13 cellular contexts compared by ENCODE assay signal in genomic region chr12:6725350-6725749, GRCh38. TPM values are rescaled to one million over a fixed set of nuclear protein-coding genes. Genes with fewer than 3 reads are reported as not detected.
DNase-seq lines count a peak whose midpoint lies in the region; ATAC-seq and TF ChIP-seq lines count a peak whose summit lies in the region.
"Had no signal": no experiment of that assay in that cellular context is flagged by ENCODE, and none has a peak within 500 bp of the region (broad histone marks: within the 10 kb centered on the region; RNA-seq: fewer than 3 reads in every experiment).

No MANE protein-coding gene starts in this region.

- H3K27me3 ChIP-seq in CD4-positive, CD25-positive, alpha-beta regulatory T cell (ENCODE audit: control insufficient read depth, insufficient read depth, low read length) = no peaks in the 10 kb centered on the region
- no peaks in the 10 kb centered on the region for H3K27me3 ChIP-seq in GM23338 (ENCODE audit: insufficient read depth)

- no peak for TF ChIP-seq CTCF in GM23338 (conservative IDR thresholded peaks at IDR 0.05; ENCODE audit: low read depth in 2 of 2)

- H3K4me1 Mint-ChIP-seq in CD4-positive, CD25-positive, alpha-beta regulatory T cell = peaks cover 5 to 30% (median 18%) of the 10 kb centered on the region in 4 donors
- H3K4me1 Mint-ChIP-seq in GM23338 = peaks cover 12% of the 10 kb centered on the region
- H3K4me1 Mint-ChIP-seq in activated CD8-positive, alpha-beta T cell treated with anti-CD3 and anti-CD28 coated beads, Interleukin-2, amount 10 ng/mL, durations not matched to agents 7 days and 5 days (ENCODE audit: low read depth) = peaks cover 29% of the 10 kb centered on the region
- H3K4me1 Mint-ChIP-seq in natural killer cell treated with Interleukin-12 subunit alpha and Interleukin-12 subunit beta and Interleukin-15 and Interleukin-18, amount 100 ng/mL, for 72 hours (ENCODE audit: low read depth in 2 of 2) = peaks cover 22 to 27% of the 10 kb centered on the region in 2 donors

- H3K79me2 ChIP-seq in GM23338 (replicated peaks; ENCODE audit: insufficient read depth) = peaks cover 12% of the 10 kb centered on the region; the same call in 1 of the 2 replicates

- no peak overlapping the region for H3K27ac ChIP-seq in CD4-positive, CD25-positive, alpha-beta regulatory T cell (ENCODE audit: insufficient read depth, low read length, poor library complexity, severe bottlenecking)
- no peak overlapping the region for H3K27ac ChIP-seq in GM23338 (ENCODE audit: low read depth)
- H3K27ac ChIP-seq in substantia nigra (ENCODE audit: low read depth, low read length, poor library complexity, severe bottlenecking) = no peak overlapping the region

- H3K4me2 ChIP-seq in GM23338 = peak overlapping the region; percentile 96; the same call in 1 of the 2 replicates

- peaks cover 11% of the 10 kb centered on the region for H3F3A ChIP-seq in GM23338 (replicated peaks; ENCODE audit: low read depth)

- H3K4me1 ChIP-seq in CD4-positive, CD25-positive, alpha-beta regulatory T cell (ENCODE audit: control insufficient read depth, insufficient read depth, low read length, poor library complexity, severe bottlenecking) = peaks cover 15% of the 10 kb centered on the region
- H3K4me1 ChIP-seq in GM23338 (ENCODE audit: insufficient read depth) = peaks cover 16% of the 10 kb centered on the region

- H3K36me3 ChIP-seq in CD4-positive, CD25-positive, alpha-beta regulatory T cell (ENCODE audit: control insufficient read depth, insufficient read depth, low read length) = peaks cover 26% of the 10 kb centered on the region
- H3K36me3 ChIP-seq in GM23338 (ENCODE audit: insufficient read depth) = peaks cover 14% of the 10 kb centered on the region; the same call in 1 of the 2 replicates

- H3K9me3 Mint-ChIP-seq in CD4-positive, CD25-positive, alpha-beta regulatory T cell = peaks cover 0 to 1% (median 0%) of the 10 kb centered on the region in 7 donors
- H3K9me3 Mint-ChIP-seq in GM23338 = no peaks in the 10 kb centered on the region; the same call in 2 of the 3 replicates
- no peaks in the 10 kb centered on the region for H3K9me3 Mint-ChIP-seq in activated CD8-positive, alpha-beta T cell treated with anti-CD3 and anti-CD28 coated beads, Interleukin-2, amount 10 ng/mL, durations not matched to agents 7 days and 5 days (ENCODE audit: insufficient read depth)
- no peaks in the 10 kb centered on the region for H3K9me3 Mint-ChIP-seq in natural killer cell treated with Interleukin-12 subunit alpha and Interleukin-12 subunit beta and Interleukin-15 and Interleukin-18, amount 100 ng/mL, for 72 hours

- no peak overlapping the region for H2AFZ ChIP-seq in GM23338

- no peak for DNase-seq in CD4-positive, CD25-positive, alpha-beta regulatory T cell
- no peak for DNase-seq in GM23338 (ENCODE audit: low spot score)
- DNase-seq in activated CD8-positive, alpha-beta T cell treated with anti-CD3 and anti-CD28 coated beads, Interleukin-2, amount 10 ng/mL, durations not matched to agents 7 days and 5 days = no peak
- DNase-seq in natural killer cell treated with Interleukin-12 subunit alpha and Interleukin-12 subunit beta and Interleukin-15 and Interleukin-18, amount 100 ng/mL, for 72 hours (ENCODE audit: low spot score) = no peak
- DNase-seq in activated effector memory CD4-positive, alpha-beta T cell treated with anti-CD3 and anti-CD28 coated beads, Interleukin-2, amount 50 U/mL, for 16 hours = no peak
- DNase-seq in substantia nigra (lab: John Stamatoyannopoulos, UW) = no peak
- DNase-seq: dermis blood vessel endothelial cell, midbrain, NCI-H1417 treated with DMSO at 0.1 percent for 48 hours, NCI-H510A, right cardiac atrium, SHP77 treated with DMSO at 0.1 percent for 48 hours had no signal

- no peak for ATAC-seq in CD4-positive, CD25-positive, alpha-beta regulatory T cell (ENCODE audit: low read depth in 2 of 2)
- ATAC-seq in GM23338 = no peak
- no peak for ATAC-seq in activated CD8-positive, alpha-beta T cell treated with anti-CD3 and anti-CD28 coated beads, Interleukin-2, amount 10 ng/mL, durations not matched to agents 7 days and 5 days
- ATAC-seq in natural killer cell treated with Interleukin-12 subunit alpha and Interleukin-12 subunit beta and Interleukin-15 and Interleukin-18, amount 100 ng/mL, for 72 hours = no peak
- ATAC-seq in HG02981 (IDR thresholded peaks at IDR 0.05; ENCODE audit: unreplicated experiment) = no peak
- ATAC-seq: right cardiac atrium had no signal

- no peak overlapping the region for H3K4me3 ChIP-seq in CD4-positive, CD25-positive, alpha-beta regulatory T cell (ENCODE audit: low read depth, low read length)
- H3K4me3 ChIP-seq in GM23338 = no peak overlapping the region

- H3K27ac Mint-ChIP-seq in CD4-positive, CD25-positive, alpha-beta regulatory T cell = peak overlapping the region in 1 of 3 donors; percentile 23
- H3K27ac Mint-ChIP-seq in GM23338 = no peak overlapping the region
- H3K27ac Mint-ChIP-seq in activated CD8-positive, alpha-beta T cell treated with anti-CD3 and anti-CD28 coated beads, Interleukin-2, amount 10 ng/mL, durations not matched to agents 7 days and 5 days = peak overlapping the region; percentile 64
- peak overlapping the region in 1 of 2 donors; percentile 86 for H3K27ac Mint-ChIP-seq in natural killer cell treated with Interleukin-12 subunit alpha and Interleukin-12 subunit beta and Interleukin-15 and Interleukin-18, amount 100 ng/mL, for 72 hours

- peaks cover 23% of the 10 kb centered on the region for H3K36me3 Mint-ChIP-seq in CD4-positive, CD25-positive, alpha-beta regulatory T cell
- H3K36me3 Mint-ChIP-seq in GM23338 (ENCODE audit: low read depth) = peaks cover 26% of the 10 kb centered on the region
- H3K36me3 Mint-ChIP-seq in activated CD8-positive, alpha-beta T cell treated with anti-CD3 and anti-CD28 coated beads, Interleukin-2, amount 10 ng/mL, durations not matched to agents 7 days and 5 days (ENCODE audit: low read depth) = peaks cover 27% of the 10 kb centered on the region
- peaks cover 17% of the 10 kb centered on the region for H3K36me3 Mint-ChIP-seq in natural killer cell treated with Interleukin-12 subunit alpha and Interleukin-12 subunit beta and Interleukin-15 and Interleukin-18, amount 100 ng/mL, for 72 hours

- POLR2A ChIA-PET in activated CD8-positive, alpha-beta T cell treated with anti-CD3 and anti-CD28 coated beads, Interleukin-2, amount 10 ng/mL, durations not matched to agents 7 days and 5 days (lab: Charles Lee) = interaction anchor here (3.2 kb wide), 1 partner anchor 36 kb away, joined by 69 read pairs; the partner anchor contains the start of gene ZNF384

- H3K4me3 Mint-ChIP-seq in CD4-positive, CD25-positive, alpha-beta regulatory T cell = peak overlapping the region; percentile 30 to 49 (median 40)
- H3K4me3 Mint-ChIP-seq in GM23338 = peak overlapping the region; percentile 84
- H3K4me3 Mint-ChIP-seq in activated CD8-positive, alpha-beta T cell treated with anti-CD3 and anti-CD28 coated beads, Interleukin-2, amount 10 ng/mL, durations not matched to agents 7 days and 5 days = peak overlapping the region; percentile 84
- H3K4me3 Mint-ChIP-seq in natural killer cell treated with Interleukin-12 subunit alpha and Interleukin-12 subunit beta and Interleukin-15 and Interleukin-18, amount 100 ng/mL, for 72 hours = peak overlapping the region; percentile 95

- H3K9me2 ChIP-seq in GM23338 (ENCODE audit: insufficient read depth) = no peaks in the 10 kb centered on the region

- no peaks in the 10 kb centered on the region for H4K20me1 ChIP-seq in GM23338 (replicated peaks; ENCODE audit: insufficient read depth)

- no peaks in the 10 kb centered on the region for H3K9me3 ChIP-seq in CD4-positive, CD25-positive, alpha-beta regulatory T cell (ENCODE audit: control insufficient read depth in 2 of 2, low read length in 2 of 2)

- peaks cover 11% of the 10 kb centered on the region for H3K27me3 Mint-ChIP-seq in CD4-positive, CD25-positive, alpha-beta regulatory T cell
- peaks cover 14% of the 10 kb centered on the region for H3K27me3 Mint-ChIP-seq in GM23338 (ENCODE audit: insufficient read depth, low read depth, poor library complexity)
- no peaks in the 10 kb centered on the region for H3K27me3 Mint-ChIP-seq in activated CD8-positive, alpha-beta T cell treated with anti-CD3 and anti-CD28 coated beads, Interleukin-2, amount 10 ng/mL, durations not matched to agents 7 days and 5 days (ENCODE audit: low read depth)
- H3K27me3 Mint-ChIP-seq in natural killer cell treated with Interleukin-12 subunit alpha and Interleukin-12 subunit beta and Interleukin-15 and Interleukin-18, amount 100 ng/mL, for 72 hours = no peaks in the 10 kb centered on the region

- CTCF ChIA-PET in activated CD8-positive, alpha-beta T cell treated with anti-CD3 and anti-CD28 coated beads, Interleukin-2, amount 10 ng/mL, durations not matched to agents 7 days and 5 days (lab: Charles Lee) = interaction anchor here (1.1 to 3.2 kb wide), 6 partner anchors 8 to 147 kb away, joined by 3 to 32 read pairs (median 12); partner anchors contain the start of genes MLF2, PTMS, SPSB2 and ZNF384

RNA-seq across cellular contexts. Expression of gene COPS7A, which starts 1.5 kb away (rescaled TPM):
- 20.7 TPM for total RNA-seq in CD4-positive, CD25-positive, alpha-beta regulatory T cell
- polyA plus RNA-seq in CD4-positive, CD25-positive, alpha-beta regulatory T cell = 10 to 100 TPM; 37.8 to 48.4 (median 42.6) TPM
- 51.9 and 53.9 TPM in 2 replicates for total RNA-seq in GM23338 (2014; rRNA removed; shearing (Covaris generic))
- polyA plus RNA-seq in GM23338 (2016; fragmentation: Nextera tagmentation; extraction: Ambion mirVana) = 36.9 and 37.7 TPM in 2 replicates
- 10 to 100 TPM; 26.9 to 29.7 TPM for total RNA-seq in activated CD8-positive, alpha-beta T cell treated with anti-CD3 and anti-CD28 coated beads, Interleukin-2, amount 10 ng/mL, durations not matched to agents 7 days and 5 days
- 10 to 100 TPM; 49.6 to 60.6 TPM for total RNA-seq in natural killer cell treated with Interleukin-12 subunit alpha and Interleukin-12 subunit beta and Interleukin-15 and Interleukin-18, amount 100 ng/mL, for 72 hours

RNA-seq across cellular contexts. Expression of gene PIANP, which starts 24.7 kb away (rescaled TPM):
- total RNA-seq in CD4-positive, CD25-positive, alpha-beta regulatory T cell = not detected
- polyA plus RNA-seq in CD4-positive, CD25-positive, alpha-beta regulatory T cell = under 1 TPM in 1 of 4 donors, not detected in 3; 0.13 TPM
- 2.0 and 2.2 TPM in 2 replicates for total RNA-seq in GM23338 (2014; rRNA removed; shearing (Covaris generic))
- polyA plus RNA-seq in GM23338 (2016; fragmentation: Nextera tagmentation; extraction: Ambion mirVana) = 6.4 and 7.7 TPM in 2 replicates
- total RNA-seq in activated CD8-positive, alpha-beta T cell treated with anti-CD3 and anti-CD28 coated beads, Interleukin-2, amount 10 ng/mL, durations not matched to agents 7 days and 5 days = not detected
- under 1 TPM in 1 of 2 donors, not detected in 1; 0.17 TPM for total RNA-seq in natural killer cell treated with Interleukin-12 subunit alpha and Interleukin-12 subunit beta and Interleukin-15 and Interleukin-18, amount 100 ng/mL, for 72 hours
- total RNA-seq: dermis blood vessel endothelial cell had no signal

RNA-seq across cellular contexts. Expression of gene MLF2, which starts 27.6 kb away (rescaled TPM):
- total RNA-seq in CD4-positive, CD25-positive, alpha-beta regulatory T cell = 101 TPM
- 100 to 1,000 TPM; 104 to 124 (median 114) TPM for polyA plus RNA-seq in CD4-positive, CD25-positive, alpha-beta regulatory T cell
- total RNA-seq in GM23338 (2014; rRNA removed; shearing (Covaris generic)) = 289 and 292 TPM in 2 replicates
- polyA plus RNA-seq in GM23338 (2016; fragmentation: Nextera tagmentation; extraction: Ambion mirVana) = 280 and 283 TPM in 2 replicates
- total RNA-seq in activated CD8-positive, alpha-beta T cell treated with anti-CD3 and anti-CD28 coated beads, Interleukin-2, amount 10 ng/mL, durations not matched to agents 7 days and 5 days = 100 to 1,000 TPM; 109 to 113 TPM
- total RNA-seq in natural killer cell treated with Interleukin-12 subunit alpha and Interleukin-12 subunit beta and Interleukin-15 and Interleukin-18, amount 100 ng/mL, for 72 hours = 100 to 1,000 TPM in 1 of 2 donors, 10 to 100 TPM in 1; 98.3 to 124 TPM

RNA-seq across cellular contexts. Expression of gene ZNF384, which starts 36.2 kb away (rescaled TPM):
- 68.3 TPM for total RNA-seq in CD4-positive, CD25-positive, alpha-beta regulatory T cell
- polyA plus RNA-seq in CD4-positive, CD25-positive, alpha-beta regulatory T cell = 10 to 100 TPM; 13.4 to 25.3 (median 19.6) TPM
- 30.2 and 35.9 TPM in 2 replicates for total RNA-seq in GM23338 (2014; rRNA removed; shearing (Covaris generic))
- polyA plus RNA-seq in GM23338 (2016; fragmentation: Nextera tagmentation; extraction: Ambion mirVana) = 14.7 and 20.5 TPM in 2 replicates
- total RNA-seq in activated CD8-positive, alpha-beta T cell treated with anti-CD3 and anti-CD28 coated beads, Interleukin-2, amount 10 ng/mL, durations not matched to agents 7 days and 5 days = 10 to 100 TPM; 71.9 to 76.4 TPM
- total RNA-seq in natural killer cell treated with Interleukin-12 subunit alpha and Interleukin-12 subunit beta and Interleukin-15 and Interleukin-18, amount 100 ng/mL, for 72 hours = 10 to 100 TPM; 81.1 to 90.0 TPM

RNA-seq across cellular contexts. Expression of gene PTMS, which starts 40.8 kb away (rescaled TPM):
- total RNA-seq in CD4-positive, CD25-positive, alpha-beta regulatory T cell = 15.0 TPM
- 1 to 10 TPM; 1.3 to 3.9 (median 2.5) TPM for polyA plus RNA-seq in CD4-positive, CD25-positive, alpha-beta regulatory T cell
- total RNA-seq in GM23338 (2014; rRNA removed; shearing (Covaris generic)) = 82.4 and 111 TPM in 2 replicates
- polyA plus RNA-seq in GM23338 (2016; fragmentation: Nextera tagmentation; extraction: Ambion mirVana) = 238 and 270 TPM in 2 replicates
- total RNA-seq in activated CD8-positive, alpha-beta T cell treated with anti-CD3 and anti-CD28 coated beads, Interleukin-2, amount 10 ng/mL, durations not matched to agents 7 days and 5 days = 10 to 100 TPM; 42.9 to 47.4 TPM
- total RNA-seq in natural killer cell treated with Interleukin-12 subunit alpha and Interleukin-12 subunit beta and Interleukin-15 and Interleukin-18, amount 100 ng/mL, for 72 hours = 10 to 100 TPM; 50.4 to 93.8 TPM

Comparison
In these comparisons a context has a peak if more than half of its experiments do, and no peak if none do; other contexts are left out.
1. H3K4me3 Mint-ChIP-seq: peak in every context shown above with its lines; median percentile 95 in natural killer cell treated with Interleukin-12 subunit alpha and Interleukin-12 subunit beta and Interleukin-15 and Interleukin-18, amount 100 ng/mL, for 72 hours; 84 in GM23338; 84 in activated CD8-positive, alpha-beta T cell treated with anti-CD3 and anti-CD28 coated beads, Interleukin-2, amount 10 ng/mL, durations not matched to agents 7 days and 5 days; 40 in CD4-positive, CD25-positive, alpha-beta regulatory T cell.